Comparison of ENCODE assay signal across 1 cellular context in genomic region chr14:37116933-37117844, GRCh38.
TF ChIP-seq lines count a peak whose summit lies in the region.

No MANE protein-coding gene starts in this region.

TF ChIP-seq in HEK293, 187 proteins besides CTCF, POLR2A, EP300 and RAD21 (continued from another document and continues in another):
- no peak for TF ChIP-seq ZNF148 (tag by site-specific recombination; IDR thresholded peaks at IDR 0.05; ENCODE audit: borderline replicate concordance)
- no peak for TF ChIP-seq SP3 (tag by site-specific recombination; IDR thresholded peaks at IDR 0.05)
- peak; percentile 64 for TF ChIP-seq ZNF843 (tag by site-specific recombination; IDR thresholded peaks at IDR 0.05)
- no peak for TF ChIP-seq ZNF670 (tag by site-specific recombination; IDR thresholded peaks at IDR 0.05; ENCODE audit: low read depth)
- TF ChIP-seq ELK4 (IDR thresholded peaks at IDR 0.05; ENCODE audit: borderline replicate concordance, low read depth, low read length), result no peak
- no peak for TF ChIP-seq ZNF174 (tag by site-specific recombination; IDR thresholded peaks at IDR 0.05)
- TF ChIP-seq PRDM2 (tag by site-specific recombination; IDR thresholded peaks at IDR 0.05; ENCODE audit: borderline replicate concordance), result no peak
- no peak for TF ChIP-seq ZNF658 (tag by site-specific recombination; IDR thresholded peaks at IDR 0.05)
- TF ChIP-seq ZNF184 (tag by site-specific recombination; IDR thresholded peaks at IDR 0.05), result 0 out of 2 replicates have a peak, but pooled peaks have one; percentile 34
- peak; percentile 33; the same call in 1 of the 2 replicates for TF ChIP-seq REPIN1 (tag by site-specific recombination; IDR thresholded peaks at IDR 0.05; ENCODE audit: low read depth)
- no peak for TF ChIP-seq EGR2 (tag by site-specific recombination; IDR thresholded peaks at IDR 0.05; ENCODE audit: low read depth)
- TF ChIP-seq SP7 (tag by site-specific recombination; IDR thresholded peaks at IDR 0.05), result 0 out of 2 replicates have a peak, but pooled peaks have one; percentile 21
- TF ChIP-seq KLF1 (tag by site-specific recombination; IDR thresholded peaks at IDR 0.05), result no peak
- TF ChIP-seq ZNF398 (tag by site-specific recombination; IDR thresholded peaks at IDR 0.05), result peak; percentile 61
- no peak for TF ChIP-seq ZNF140 (tag by site-specific recombination; IDR thresholded peaks at IDR 0.05)
- TF ChIP-seq YY1 (tag by site-specific recombination; IDR thresholded peaks at IDR 0.05), result no peak
- no peak for TF ChIP-seq ZNF664 (tag by site-specific recombination; IDR thresholded peaks at IDR 0.05)
- TF ChIP-seq ZNF777 (tag by site-specific recombination; IDR thresholded peaks at IDR 0.05; ENCODE audit: borderline replicate concordance), result no peak
- TF ChIP-seq ZNF394 (tag by site-specific recombination; IDR thresholded peaks at IDR 0.05; ENCODE audit: borderline replicate concordance), result no peak
- 0 out of 2 replicates have a peak, but pooled peaks have one; percentile 36 for TF ChIP-seq KLF16 (tag by site-specific recombination; IDR thresholded peaks at IDR 0.05)
- no peak for TF ChIP-seq ZSCAN16 (tag by site-specific recombination; IDR thresholded peaks at IDR 0.05)
- TF ChIP-seq ZNF169 (tag by site-specific recombination; IDR thresholded peaks at IDR 0.05), result no peak
- no peak for TF ChIP-seq ZNF404 (tag by site-specific recombination; IDR thresholded peaks at IDR 0.05)
- TF ChIP-seq ZNF621 (tag by site-specific recombination; IDR thresholded peaks at IDR 0.05), result no peak
- no peak for TF ChIP-seq ZNF248 (tag by site-specific recombination; IDR thresholded peaks at IDR 0.05)
- no peak for TF ChIP-seq ZNF391 (tag by site-specific recombination; IDR thresholded peaks at IDR 0.05; ENCODE audit: borderline replicate concordance, low read depth)
- no peak for TF ChIP-seq ZNF549 (tag by site-specific recombination; IDR thresholded peaks at IDR 0.05)
- no peak for TF ChIP-seq ZNF350 (tag by site-specific recombination; IDR thresholded peaks at IDR 0.05)
- TF ChIP-seq KLF8 (tag by site-specific recombination; IDR thresholded peaks at IDR 0.05), result peak; percentile 30; the same call in 1 of the 2 replicates
- peak; percentile 73; the same call in 1 of the 2 replicates for TF ChIP-seq MZF1 (tag by site-specific recombination; IDR thresholded peaks at IDR 0.05; ENCODE audit: borderline replicate concordance)
- TF ChIP-seq PRDM4 (tag by site-specific recombination; IDR thresholded peaks at IDR 0.05), result no peak
- no peak for TF ChIP-seq ZFP37 (tag by site-specific recombination; IDR thresholded peaks at IDR 0.05)
- no peak for TF ChIP-seq ZNF560 (tag by site-specific recombination; IDR thresholded peaks at IDR 0.05; ENCODE audit: borderline replicate concordance)
- TF ChIP-seq ZNF341 (tag by site-specific recombination; IDR thresholded peaks at IDR 0.05; ENCODE audit: low read depth), result no peak
- TF ChIP-seq GLI2 (tag by site-specific recombination; IDR thresholded peaks at IDR 0.05; ENCODE audit: borderline replicate concordance, low read depth), result no peak
- TF ChIP-seq ZBTB48 (tag by site-specific recombination; IDR thresholded peaks at IDR 0.05), result no peak
- TF ChIP-seq ZNF239 (tag by site-specific recombination; IDR thresholded peaks at IDR 0.05), result 0 out of 2 replicates have a peak, but pooled peaks have one; percentile 18
- TF ChIP-seq SCRT2 (tag by site-specific recombination; IDR thresholded peaks at IDR 0.05), result no peak
- peak; percentile 60; the same call in 1 of the 2 replicates for TF ChIP-seq ZNF596 (tag by site-specific recombination; IDR thresholded peaks at IDR 0.05)
- no peak; the same call in 1 of the 2 replicates for TF ChIP-seq ZBTB1 (tag by site-specific recombination; IDR thresholded peaks at IDR 0.05)
- TF ChIP-seq ZNF555 (tag by site-specific recombination; conservative IDR thresholded peaks at IDR 0.05), result no peak
- TF ChIP-seq MYNN (tag by site-specific recombination; IDR thresholded peaks at IDR 0.05; ENCODE audit: borderline replicate concordance), result no peak
- TF ChIP-seq ZNF366 (tag by site-specific recombination; conservative IDR thresholded peaks at IDR 0.05), result peak; percentile 25; the same call in 1 of the 2 replicates
- no peak for TF ChIP-seq ZNF26 (tag by site-specific recombination; IDR thresholded peaks at IDR 0.05)
- no peak for TF ChIP-seq YY2 (tag by site-specific recombination; IDR thresholded peaks at IDR 0.05)
- TF ChIP-seq ZNF776 (tag by site-specific recombination; IDR thresholded peaks at IDR 0.05; ENCODE audit: borderline replicate concordance), result no peak
- TF ChIP-seq ZNF335 (tag by site-specific recombination; conservative IDR thresholded peaks at IDR 0.05), result peak; percentile 47
- TF ChIP-seq GFI1B (tag by site-specific recombination; IDR thresholded peaks at IDR 0.05), result no peak
- TF ChIP-seq ZNF121 (tag by site-specific recombination; IDR thresholded peaks at IDR 0.05), result no peak
- TF ChIP-seq ZNF639 (tag by site-specific recombination; IDR thresholded peaks at IDR 0.05), result no peak
- no peak for TF ChIP-seq ZNF416 (tag by site-specific recombination; IDR thresholded peaks at IDR 0.05)
